Comparison of ENCODE assay signal across 13 cellular contexts in genomic region chr19:29673451-29674371, GRCh38. TPM values are rescaled to one million over a fixed set of nuclear protein-coding genes. Genes with fewer than 3 reads are reported as not detected.
A peak's percentile ranks its signal among the peaks of the same experiment; 100 is the strongest.
DNase-seq lines count a peak whose midpoint lies in the region; ATAC-seq and TF ChIP-seq lines count a peak whose summit lies in the region.
"Had no signal": no experiment of that assay in that cellular context is flagged by ENCODE, and none has a peak within 500 bp of the region (broad histone marks: within the 10 kb centered on the region; RNA-seq: fewer than 3 reads in every experiment).

No MANE protein-coding gene starts in this region.

- H3K27ac Mint-ChIP-seq in CD8-positive, alpha-beta T cell: peak overlapping the region; percentile 94
- H3K27ac Mint-ChIP-seq in activated T-helper 2 cell treated with anti-CD3 and anti-CD28 coated beads, Interferon-gamma antibody, Interleukin-2, Interleukin-4, amounts not matched to agents 10 μg/mL and 5 μg/mL and 100 μg/mL, durations not matched to agents 14 hours and 24 hours and 36 hours: peak overlapping the region; percentile 87
- peak overlapping the region; percentile 90 to 100 (median 98) for H3K27ac Mint-ChIP-seq in naive thymus-derived CD4-positive, alpha-beta T cell

- H3K4me1 ChIP-seq in CD8-positive, alpha-beta T cell (ENCODE audit: insufficient read depth, low read length): peaks cover 96% of the 10 kb centered on the region
- H3K4me1 ChIP-seq in naive thymus-derived CD4-positive, alpha-beta T cell (ENCODE audit: control insufficient read depth in 2 of 2, insufficient read depth in 2 of 2, low read length in 2 of 2): peaks cover 97 to 98% of the 10 kb centered on the region in 2 donors
- H3K4me1 ChIP-seq in A673 (ENCODE audit: insufficient read depth, low read length, poor library complexity, severe bottlenecking) (no peaks in the 10 kb centered on the region), ascending aorta (peaks cover under 1 to 38% of the 10 kb centered on the region in 2 donors)

- no TSS peak for BruUV-seq in A673 (replicated peaks; lab: Mats Ljungman, UMichigan)

- no peaks in the 10 kb centered on the region for H3K9me3 ChIP-seq in CD8-positive, alpha-beta T cell (ENCODE audit: low read length)
- no peaks in the 10 kb centered on the region for H3K9me3 ChIP-seq in naive thymus-derived CD4-positive, alpha-beta T cell (ENCODE audit: control insufficient read depth in 2 of 3, low read length in 3 of 3)
- H3K9me3 ChIP-seq in A673 (ENCODE audit: low read depth, low read length, poor library complexity, severe bottlenecking) (no peaks in the 10 kb centered on the region), ascending aorta (no peaks in the 10 kb centered on the region)
- H3K9me3 ChIP-seq: Caco-2 had no signal

- peaks cover 53% of the 10 kb centered on the region for H3K36me3 Mint-ChIP-seq in CD8-positive, alpha-beta T cell
- peaks cover 77% of the 10 kb centered on the region for H3K36me3 Mint-ChIP-seq in activated T-helper 2 cell treated with anti-CD3 and anti-CD28 coated beads, Interferon-gamma antibody, Interleukin-2, Interleukin-4, amounts not matched to agents 10 μg/mL and 5 μg/mL and 100 μg/mL, durations not matched to agents 14 hours and 24 hours and 36 hours (ENCODE audit: low read depth)
- peaks cover 0 to 45% (median 7%) of the 10 kb centered on the region in 5 donors for H3K36me3 Mint-ChIP-seq in naive thymus-derived CD4-positive, alpha-beta T cell

- H3K4me1 Mint-ChIP-seq in CD8-positive, alpha-beta T cell (ENCODE audit: low read depth): peaks cover 89% of the 10 kb centered on the region
- H3K4me1 Mint-ChIP-seq in activated T-helper 2 cell treated with anti-CD3 and anti-CD28 coated beads, Interferon-gamma antibody, Interleukin-2, Interleukin-4, amounts not matched to agents 10 μg/mL and 5 μg/mL and 100 μg/mL, durations not matched to agents 14 hours and 24 hours and 36 hours (ENCODE audit: low read depth): peaks cover 58% of the 10 kb centered on the region
- H3K4me1 Mint-ChIP-seq in naive thymus-derived CD4-positive, alpha-beta T cell: peaks cover 59 to 96% (median 80%) of the 10 kb centered on the region in 7 donors

- CTCF ChIA-PET in CD8-positive, alpha-beta T cell (lab: Charles Lee): interaction anchor here (1.0 to 4.4 kb wide), 8 partner anchors 8 to 67 kb away, joined by 3 to 79 read pairs (median 21); partner anchors contain the start of genes C19orf12, PLEKHF1 and POP4
- CTCF ChIA-PET in naive thymus-derived CD4-positive, alpha-beta T cell (lab: Charles Lee): interaction anchor here (0.9 to 3.5 kb wide), 8 partner anchors 9 to 63 kb away, joined by 3 to 36 read pairs (median 10); partner anchors contain the start of genes C19orf12 and PLEKHF1
- CTCF ChIA-PET in GM10248 (lab: Yijun Ruan, JAX) (interaction anchor here (1.2 to 5.5 kb wide), 4 partner anchors 13 to 63 kb away, joined by 3 to 51 read pairs (median 39); partner anchors contain the start of gene C19orf12), A673 (lab: Charles Lee) (no interaction called here)

- DNase-seq in AG08396 (ENCODE audit: low spot score) (peak; percentile 2), GM10248 (ENCODE audit: extremely low spot score) (no peak), A673 (ENCODE audit: low spot score) (no peak), ascending aorta (ENCODE audit: low spot score in 2 of 2) (no peak)
- no peak for DNase-seq in CD8-positive, alpha-beta T cell
- no peak for DNase-seq in activated T-helper 2 cell treated with anti-CD3 and anti-CD28 coated beads, Interferon-gamma antibody, Interleukin-2, Interleukin-4, amounts not matched to agents 10 μg/mL and 5 μg/mL and 100 μg/mL, durations not matched to agents 14 hours and 24 hours and 36 hours (ENCODE audit: low spot score)
- peak in 2 of 9 donors; percentile 32 to 37 for DNase-seq in naive thymus-derived CD4-positive, alpha-beta T cell
- DNase-seq: amygdala, Caco-2, H9, hippocampal formation, NCI-H146 had no signal

- no peaks in the 10 kb centered on the region for H3K27me3 ChIP-seq in CD8-positive, alpha-beta T cell (ENCODE audit: insufficient read depth, low read length)
- H3K27me3 ChIP-seq in naive thymus-derived CD4-positive, alpha-beta T cell (ENCODE audit: control insufficient read depth in 2 of 2, insufficient read depth in 2 of 2, low read length in 2 of 2): no peaks in the 10 kb centered on the region
- H3K27me3 ChIP-seq in A673 (replicated peaks; ENCODE audit: insufficient read depth, low read depth, low read length, poor library complexity) (no peaks in the 10 kb centered on the region), ascending aorta (no peaks in the 10 kb centered on the region)

- POLR2A ChIA-PET in CD8-positive, alpha-beta T cell (lab: Charles Lee): interaction anchor here (1.2 to 6.7 kb wide), 8 partner anchors 7 to 68 kb away, joined by 3 to 47 read pairs (median 8); partner anchors contain the start of genes C19orf12, PLEKHF1 and POP4
- POLR2A ChIA-PET in naive thymus-derived CD4-positive, alpha-beta T cell (lab: Charles Lee): interaction anchor here (0.8 to 10.0 kb wide), 8 partner anchors 9 to 67 kb away, joined by 3 to 150 read pairs (median 22); partner anchors contain the start of genes C19orf12, PLEKHF1 and POP4
- POLR2A ChIA-PET in GM10248 (lab: Yijun Ruan, JAX): no interaction called here
- POLR2A ChIA-PET in A673 (lab: Charles Lee; ENCODE audit: low non-redundant PET): no interaction called here

- peaks cover 22% of the 10 kb centered on the region for H3K36me3 ChIP-seq in CD8-positive, alpha-beta T cell (ENCODE audit: insufficient read depth, low read length)
- H3K36me3 ChIP-seq in naive thymus-derived CD4-positive, alpha-beta T cell (ENCODE audit: control insufficient read depth in 2 of 3, insufficient read depth in 3 of 3, low read length in 3 of 3): peaks cover 11 to 34% (median 12%) of the 10 kb centered on the region in 3 experiments
- H3K36me3 ChIP-seq in A673 (ENCODE audit: insufficient read depth, low read length, poor library complexity, severe bottlenecking) (no peaks in the 10 kb centered on the region), ascending aorta (peaks cover 33 to 40% of the 10 kb centered on the region in 2 donors)

- no peaks in the 10 kb centered on the region for H3K27me3 Mint-ChIP-seq in CD8-positive, alpha-beta T cell (ENCODE audit: low read depth)
- H3K27me3 Mint-ChIP-seq in activated T-helper 2 cell treated with anti-CD3 and anti-CD28 coated beads, Interferon-gamma antibody, Interleukin-2, Interleukin-4, amounts not matched to agents 10 μg/mL and 5 μg/mL and 100 μg/mL, durations not matched to agents 14 hours and 24 hours and 36 hours (ENCODE audit: low read depth): no peaks in the 10 kb centered on the region
- no peaks in the 10 kb centered on the region for H3K27me3 Mint-ChIP-seq in naive thymus-derived CD4-positive, alpha-beta T cell

- no peaks in the 10 kb centered on the region for H3K9me3 Mint-ChIP-seq in CD8-positive, alpha-beta T cell
- no peaks in the 10 kb centered on the region for H3K9me3 Mint-ChIP-seq in activated T-helper 2 cell treated with anti-CD3 and anti-CD28 coated beads, Interferon-gamma antibody, Interleukin-2, Interleukin-4, amounts not matched to agents 10 μg/mL and 5 μg/mL and 100 μg/mL, durations not matched to agents 14 hours and 24 hours and 36 hours
- H3K9me3 Mint-ChIP-seq in naive thymus-derived CD4-positive, alpha-beta T cell: peaks cover 0 to 2% (median 0%) of the 10 kb centered on the region in 11 donors
- H3K9me3 Mint-ChIP-seq: H9 had no signal

- intact Hi-C loops in CD8-positive, alpha-beta T cell (cut with DNase I, micrococcal nuclease): loop anchor here (1.0 to 5.0 kb wide), 7 partner anchors 8 to 269 kb away; partner anchors contain the start of genes C19orf12 (in 1 of the 2), PLEKHF1 (in 1 of the 2), POP4 (in 1 of the 2) and URI1 (in 1 of the 2)
- intact Hi-C loops in activated T-helper 2 cell treated with anti-CD3 and anti-CD28 coated beads, Interferon-gamma antibody, Interleukin-2, Interleukin-4, amounts not matched to agents 10 μg/mL and 5 μg/mL and 100 μg/mL, durations not matched to agents 14 hours and 24 hours and 36 hours (cut with micrococcal nuclease): loop anchor here (1.0 kb wide), 1 partner anchor 14 kb away; no protein-coding TSS in a partner anchor
- intact Hi-C loops in naive thymus-derived CD4-positive, alpha-beta T cell (cut with micrococcal nuclease): loop anchor here (1.0 to 5.0 kb wide), 5 partner anchors 8 to 269 kb away; partner anchors contain the start of genes C19orf12 (in 2 of the 2), PLEKHF1 (in 1 of the 2), POP4 (in 1 of the 2) and URI1 (in 1 of the 2)
- intact Hi-C loops in A673 (cut with micrococcal nuclease; ENCODE audit: unreplicated experiment) (no loop called here), ascending aorta (cut with DNase I) (no loop called here)

- H3K27ac ChIP-seq in CD8-positive, alpha-beta T cell (ENCODE audit: low read depth, low read length): peak overlapping the region; percentile 80
- H3K27ac ChIP-seq in naive thymus-derived CD4-positive, alpha-beta T cell (ENCODE audit: low read depth, low read length): peak overlapping the region; percentile 94
- H3K27ac ChIP-seq in A673 (ENCODE audit: low read depth, low read length, poor library complexity, severe bottlenecking) (no peak overlapping the region), ascending aorta (no peak overlapping the region)

- ATAC-seq in CD8-positive, alpha-beta T cell: no peak
- no peak for ATAC-seq in naive thymus-derived CD4-positive, alpha-beta T cell
- ATAC-seq in esophagus mucosa: no peak

- TF ChIP-seq CTCF in CD8-positive, alpha-beta T cell (IDR thresholded peaks at IDR 0.05): no peak
- TF ChIP-seq CTCF in GM10248 (IDR thresholded peaks at IDR 0.05; ENCODE audit: control extremely low read depth, extremely low read depth, low read depth, missing control alignments) (no peak), A673 (conservative IDR thresholded peaks at IDR 0.05; ENCODE audit: low read depth, low read length) (no peak), ascending aorta (IDR thresholded peaks at IDR 0.05) (no peak)

- peak overlapping the region; percentile 49 for H3K4me3 Mint-ChIP-seq in CD8-positive, alpha-beta T cell
- H3K4me3 Mint-ChIP-seq in activated T-helper 2 cell treated with anti-CD3 and anti-CD28 coated beads, Interferon-gamma antibody, Interleukin-2, Interleukin-4, amounts not matched to agents 10 μg/mL and 5 μg/mL and 100 μg/mL, durations not matched to agents 14 hours and 24 hours and 36 hours (ENCODE audit: low read depth): peak overlapping the region; percentile 67
- peak overlapping the region; percentile 78 to 93 (median 84) for H3K4me3 Mint-ChIP-seq in naive thymus-derived CD4-positive, alpha-beta T cell

- H3K4me3 ChIP-seq in CD8-positive, alpha-beta T cell (ENCODE audit: low read depth, low read length): peak overlapping the region; percentile 29
- peak overlapping the region; percentile 50 for H3K4me3 ChIP-seq in naive thymus-derived CD4-positive, alpha-beta T cell (ENCODE audit: low read length)
- H3K4me3 ChIP-seq in A673 (ENCODE audit: low read depth, low read length, poor library complexity, severe bottlenecking) (no peak overlapping the region), ascending aorta (no peak overlapping the region)

RNA-seq across cellular contexts. Expression of gene PLEKHF1, which starts 8.4 kb away (rescaled TPM):
- total RNA-seq in CD8-positive, alpha-beta T cell: 10 to 100 TPM; 33.7 to 34.1 TPM
- total RNA-seq in activated T-helper 2 cell treated with anti-CD3 and anti-CD28 coated beads, Interferon-gamma antibody, Interleukin-2, Interleukin-4, amounts not matched to agents 10 μg/mL and 5 μg/mL and 100 μg/mL, durations not matched to agents 14 hours and 24 hours and 36 hours: 28.0 and 30.3 TPM in 2 replicates
- 10 to 100 TPM; 11.1 to 47.2 (median 17.5) TPM for total RNA-seq in naive thymus-derived CD4-positive, alpha-beta T cell
- polyA plus RNA-seq in naive thymus-derived CD4-positive, alpha-beta T cell: 10 to 100 TPM; 11.5 to 37.6 TPM
- total RNA-seq in esophagus mucosa (4.4 TPM), A673 (2021) (not detected in 2 replicates), ascending aorta (68.3 TPM)

RNA-seq across cellular contexts. Expression of gene C19orf12, which starts 41.4 kb away (rescaled TPM):
- 1 to 10 TPM; 7.0 to 8.9 TPM for total RNA-seq in CD8-positive, alpha-beta T cell
- total RNA-seq in activated T-helper 2 cell treated with anti-CD3 and anti-CD28 coated beads, Interferon-gamma antibody, Interleukin-2, Interleukin-4, amounts not matched to agents 10 μg/mL and 5 μg/mL and 100 μg/mL, durations not matched to agents 14 hours and 24 hours and 36 hours: 41.9 and 42.2 TPM in 2 replicates
- total RNA-seq in naive thymus-derived CD4-positive, alpha-beta T cell: 10 to 100 TPM; 19.8 to 51.5 (median 24.6) TPM
- 10 to 100 TPM; 17.6 to 23.3 TPM for polyA plus RNA-seq in naive thymus-derived CD4-positive, alpha-beta T cell
- 8.1 TPM for total RNA-seq in esophagus mucosa
- total RNA-seq in A673 (2021): 26.8 and 28.6 TPM in 2 replicates
- total RNA-seq in ascending aorta: 37.8 TPM

Comparison
In these comparisons a context has a peak if more than half of its experiments do, and no peak if none do; other contexts are left out.
1. H3K27ac ChIP-seq: peak in CD8-positive, alpha-beta T cell (single experiment) and naive thymus-derived CD4-positive, alpha-beta T cell (single experiment); none in A673 (single experiment) and ascending aorta (0 of 2).
2. H3K4me3 ChIP-seq: peak in CD8-positive, alpha-beta T cell (single experiment) and naive thymus-derived CD4-positive, alpha-beta T cell (single experiment); none in A673 (single experiment) and ascending aorta (0 of 2).
3. POLR2A ChIA-PET loops: an anchor here in CD8-positive, alpha-beta T cell (1.2 to 6.7 kb wide) and naive thymus-derived CD4-positive, alpha-beta T cell (0.8 to 10.0 kb wide); none called in GM10248 and A673.
4. intact Hi-C loops: an anchor here in CD8-positive, alpha-beta T cell (1.0 to 5.0 kb wide), activated T-helper 2 cell treated with anti-CD3 and anti-CD28 coated beads, Interferon-gamma antibody, Interleukin-2, Interleukin-4, amounts not matched to agents 10 μg/mL and 5 μg/mL and 100 μg/mL, durations not matched to agents 14 hours and 24 hours and 36 hours (1.0 kb wide) and naive thymus-derived CD4-positive, alpha-beta T cell (1.0 to 5.0 kb wide); none called in A673 and ascending aorta.
5. Peak in every context shown above with its lines, with median percentiles within 50 percentile points of each other: H3K27ac Mint-ChIP-seq and H3K4me3 Mint-ChIP-seq.